In the genomic region with DNA sequence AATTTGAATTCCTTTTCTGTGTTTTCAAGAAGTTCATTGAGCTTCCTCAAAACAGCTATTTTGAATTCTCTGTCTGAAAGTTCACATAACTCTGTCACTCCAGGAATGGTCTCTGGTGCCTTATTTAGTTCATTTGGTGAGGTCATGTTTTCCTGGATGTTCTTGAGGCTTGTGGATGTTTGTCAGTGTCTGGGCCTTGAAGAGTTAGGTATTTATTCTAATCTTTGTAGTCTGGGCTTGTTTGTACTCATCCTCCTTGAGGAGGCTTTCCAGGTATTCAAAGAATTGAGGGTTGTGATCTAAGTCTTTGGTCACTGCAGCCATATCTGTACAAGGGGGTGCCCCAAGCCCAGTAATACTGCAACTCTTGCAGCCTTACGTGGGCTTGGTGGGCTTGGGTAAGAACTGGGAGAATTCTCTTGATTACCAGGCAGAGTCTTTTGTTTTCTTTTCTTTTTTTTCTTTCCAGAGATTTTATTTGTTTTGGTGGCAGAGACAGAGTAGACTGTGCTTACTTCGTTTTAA, we compare ENCODE assay signal across 21 cellular contexts. TPM values are rescaled to one million over a fixed set of nuclear protein-coding genes. Genes with fewer than 3 reads are reported as not detected.
DNase-seq lines count a peak whose midpoint lies in the region; ATAC-seq and TF ChIP-seq lines count a peak whose summit lies in the region.
"Had no signal": no experiment of that assay in that cellular context is flagged by ENCODE, and none has a peak within 500 bp of the region (broad histone marks: within the 10 kb centered on the region; RNA-seq: fewer than 3 reads in every experiment).

No MANE protein-coding gene starts in this region.

- H3K4me1 ChIP-seq in testis: no peaks in the 10 kb centered on the region

- TF ChIP-seq CTCF in glutamatergic neuron (IDR thresholded peaks at IDR 0.05; ENCODE audit: partially characterized antibody, unreplicated experiment) (no peak), testis (IDR thresholded peaks at IDR 0.05) (no peak), natural killer cell (IDR thresholded peaks at IDR 0.05) (no peak)

- WGBS in testis, 2 donors: 75 to 76% methylated on average over 2 of the region's 2 CpGs

- no peaks in the 10 kb centered on the region for H3K27me3 ChIP-seq in testis

- H3K36me3 Mint-ChIP-seq in activated naive CD4-positive, alpha-beta T cell treated with anti-CD3 and anti-CD28 coated beads, Interleukin-2, amount 50 U/mL, for 72 hours: peaks cover 10 to 27% of the 10 kb centered on the region in 2 donors
- H3K36me3 Mint-ChIP-seq in glutamatergic neuron (ENCODE audit: unreplicated experiment): peaks cover 17% of the 10 kb centered on the region
- H3K36me3 Mint-ChIP-seq in natural killer cell: peaks cover 6% of the 10 kb centered on the region
- H3K36me3 Mint-ChIP-seq in activated naive CD8-positive, alpha-beta T cell treated with anti-CD3 and anti-CD28 coated beads for 36 hours: peaks cover 24% of the 10 kb centered on the region

- no peak overlapping the region for H3K4me3 Mint-ChIP-seq in glutamatergic neuron (ENCODE audit: unreplicated experiment)
- H3K4me3 Mint-ChIP-seq in stimulated activated naive CD8-positive, alpha-beta T cell treated with anti-CD3 and anti-CD28 coated beads, Interleukin-15, amount 100 ng/mL, for 72 hours: no peak overlapping the region
- no peak overlapping the region for H3K4me3 Mint-ChIP-seq in natural killer cell
- H3K4me3 Mint-ChIP-seq in activated naive CD8-positive, alpha-beta T cell treated with anti-CD3 and anti-CD28 coated beads for 36 hours: no peak overlapping the region
- H3K4me3 Mint-ChIP-seq: H9 had no signal

- peak overlapping the region; percentile 68 to 72 for H3K27ac Mint-ChIP-seq in activated naive CD4-positive, alpha-beta T cell treated with anti-CD3 and anti-CD28 coated beads, Interleukin-2, amount 50 U/mL, for 72 hours
- H3K27ac Mint-ChIP-seq in glutamatergic neuron (ENCODE audit: unreplicated experiment) (peak overlapping the region; percentile 10), natural killer cell (no peak overlapping the region)
- peak overlapping the region in 1 of 2 donors; percentile 48 for H3K27ac Mint-ChIP-seq in stimulated activated naive CD8-positive, alpha-beta T cell treated with anti-CD3 and anti-CD28 coated beads, Interleukin-15, amount 100 ng/mL, for 72 hours
- no peak overlapping the region for H3K27ac Mint-ChIP-seq in activated naive CD8-positive, alpha-beta T cell treated with anti-CD3 and anti-CD28 coated beads for 36 hours
- H3K27ac Mint-ChIP-seq: H9 had no signal

- no peaks in the 10 kb centered on the region for H3K9me3 Mint-ChIP-seq in activated naive CD4-positive, alpha-beta T cell treated with anti-CD3 and anti-CD28 coated beads, Interleukin-2, amount 50 U/mL, for 72 hours
- H3K9me3 Mint-ChIP-seq in glutamatergic neuron (ENCODE audit: unreplicated experiment) (peaks cover 3% of the 10 kb centered on the region), natural killer cell (no peaks in the 10 kb centered on the region)
- peaks cover 0 to 5% of the 10 kb centered on the region in 2 donors for H3K9me3 Mint-ChIP-seq in stimulated activated naive CD8-positive, alpha-beta T cell treated with anti-CD3 and anti-CD28 coated beads, Interleukin-15, amount 100 ng/mL, for 72 hours
- no peaks in the 10 kb centered on the region for H3K9me3 Mint-ChIP-seq in activated naive CD8-positive, alpha-beta T cell treated with anti-CD3 and anti-CD28 coated beads for 36 hours

- ATAC-seq in activated naive CD4-positive, alpha-beta T cell treated with anti-CD3 and anti-CD28 coated beads, Interleukin-2, amount 50 U/mL, for 72 hours: peak in 1 of 2 donors; percentile 44
- peak; percentile 52 for ATAC-seq in stimulated activated naive CD8-positive, alpha-beta T cell treated with anti-CD3 and anti-CD28 coated beads, Interleukin-15, amount 100 ng/mL, for 72 hours
- ATAC-seq in natural killer cell: no peak

- H3K4me1 Mint-ChIP-seq in glutamatergic neuron (ENCODE audit: low read depth, unreplicated experiment): no peaks in the 10 kb centered on the region
- peaks cover 4% of the 10 kb centered on the region for H3K4me1 Mint-ChIP-seq in stimulated activated naive CD8-positive, alpha-beta T cell treated with anti-CD3 and anti-CD28 coated beads, Interleukin-15, amount 100 ng/mL, for 72 hours
- H3K4me1 Mint-ChIP-seq in natural killer cell: no peaks in the 10 kb centered on the region
- H3K4me1 Mint-ChIP-seq in activated naive CD8-positive, alpha-beta T cell treated with anti-CD3 and anti-CD28 coated beads for 36 hours: peaks cover 3% of the 10 kb centered on the region

- DNase-seq in activated naive CD4-positive, alpha-beta T cell treated with anti-CD3 and anti-CD28 coated beads, Interleukin-2, amount 50 U/mL, for 72 hours (ENCODE audit: low spot score in 2 of 2): no peak
- DNase-seq in activated naive CD4-positive, alpha-beta T cell treated with anti-CD3 and anti-CD28 coated beads, Interleukin-2, amount 50 U/mL, for 16 hours: no peak
- DNase-seq in amniotic epithelial cell (ENCODE audit: low read depth): peak; percentile 45
- DNase-seq in glutamatergic neuron: no peak
- no peak for DNase-seq in stimulated activated naive CD8-positive, alpha-beta T cell treated with anti-CD3 and anti-CD28 coated beads, Interleukin-15, amount 100 ng/mL, for 72 hours
- DNase-seq in testis: no peak
- DNase-seq in natural killer cell: no peak
- DNase-seq in activated naive CD8-positive, alpha-beta T cell treated with anti-CD3 and anti-CD28 coated beads for 36 hours: no peak
- DNase-seq: C1 segment of cervical spinal cord, DMS 273 treated with DMSO at 0.1 percent for 48 hours, H9, IMR-90, Kasumi-1, NCI-H1105, NCI-H1694, NCI-H226, NCI-H524 treated with DMSO at 0.1 percent for 48 hours, Right ventricle myocardium superior had no signal

- no peaks in the 10 kb centered on the region for H3K9me3 ChIP-seq in testis

- H3K27ac ChIP-seq in testis: no peak overlapping the region

- no peak overlapping the region for H3K4me3 ChIP-seq in testis

- TF ChIP-seq POLR2A in testis (IDR thresholded peaks at IDR 0.05): no peak

- H3K27me3 Mint-ChIP-seq in glutamatergic neuron (ENCODE audit: unreplicated experiment): no peaks in the 10 kb centered on the region
- no peaks in the 10 kb centered on the region for H3K27me3 Mint-ChIP-seq in stimulated activated naive CD8-positive, alpha-beta T cell treated with anti-CD3 and anti-CD28 coated beads, Interleukin-15, amount 100 ng/mL, for 72 hours
- H3K27me3 Mint-ChIP-seq in natural killer cell (ENCODE audit: low read depth in 2 of 2): no peaks in the 10 kb centered on the region
- H3K27me3 Mint-ChIP-seq in activated naive CD8-positive, alpha-beta T cell treated with anti-CD3 and anti-CD28 coated beads for 36 hours: no peaks in the 10 kb centered on the region

- H3K36me3 ChIP-seq in testis (ENCODE audit: low read depth, missing control alignments): no peaks in the 10 kb centered on the region

- intact Hi-C loops in testis (cut with DNase I; ENCODE audit: low total_unique reads): no loop called here
- intact Hi-C loops in natural killer cell (cut with micrococcal nuclease): no loop called here

RNA-seq across cellular contexts. Expression of gene CCNDBP1, which starts 19.3 kb away (rescaled TPM):
- 10 to 100 TPM; 61.7 to 62.7 TPM for total RNA-seq in activated naive CD4-positive, alpha-beta T cell treated with anti-CD3 and anti-CD28 coated beads, Interleukin-2, amount 50 U/mL, for 72 hours
- total RNA-seq in glutamatergic neuron (ENCODE audit: unreplicated experiment): 86.8 TPM
- 10 to 100 TPM; 63.7 to 83.6 TPM for total RNA-seq in testis
- 60.5 TPM for polyA plus RNA-seq in testis (ENCODE audit: insufficient read depth, low read depth, low replicate concordance)
- total RNA-seq in natural killer cell: 100 to 1,000 TPM; 120 to 150 (median 129) TPM
- 10 to 100 TPM; 40.2 to 45.0 TPM for total RNA-seq in activated naive CD8-positive, alpha-beta T cell treated with anti-CD3 and anti-CD28 coated beads for 36 hours

RNA-seq across cellular contexts. Expression of gene TMEM62, which starts 32.5 kb away (rescaled TPM):
- 10 to 100 TPM; 10.4 to 16.0 TPM for total RNA-seq in activated naive CD4-positive, alpha-beta T cell treated with anti-CD3 and anti-CD28 coated beads, Interleukin-2, amount 50 U/mL, for 72 hours
- total RNA-seq in glutamatergic neuron (ENCODE audit: unreplicated experiment) (19.1 TPM), testis (10 to 100 TPM; 22.8 to 29.0 TPM), natural killer cell (10 to 100 TPM; 39.4 to 43.8 (median 40.8) TPM)
- polyA plus RNA-seq in testis (ENCODE audit: insufficient read depth, low read depth, low replicate concordance): 8.3 TPM
- 10 to 100 TPM; 13.8 to 13.9 TPM for total RNA-seq in activated naive CD8-positive, alpha-beta T cell treated with anti-CD3 and anti-CD28 coated beads for 36 hours

RNA-seq across cellular contexts. Expression of gene EPB42, which starts 55.0 kb away (rescaled TPM):
- total RNA-seq in activated naive CD4-positive, alpha-beta T cell treated with anti-CD3 and anti-CD28 coated beads, Interleukin-2, amount 50 U/mL, for 72 hours: not detected
- total RNA-seq in glutamatergic neuron (ENCODE audit: unreplicated experiment) (not detected), testis (1 to 10 TPM; 6.8 to 7.5 TPM), natural killer cell (not detected)
- polyA plus RNA-seq in testis (ENCODE audit: insufficient read depth, low read depth, low replicate concordance): 3.6 TPM
- not detected for total RNA-seq in activated naive CD8-positive, alpha-beta T cell treated with anti-CD3 and anti-CD28 coated beads for 36 hours
- total RNA-seq: A673, Daoy, H9, HT1080, IMR-90 had no signal
- polyA plus RNA-seq: IMR-90 had no signal

Comparison
In these comparisons a context has a peak if more than half of its experiments do, and no peak if none do; other contexts are left out.
1. H3K27ac Mint-ChIP-seq: peak in activated naive CD4-positive, alpha-beta T cell treated with anti-CD3 and anti-CD28 coated beads, Interleukin-2, amount 50 U/mL, for 72 hours (2 of 2) and glutamatergic neuron (single experiment); none in natural killer cell (0 of 2) and activated naive CD8-positive, alpha-beta T cell treated with anti-CD3 and anti-CD28 coated beads for 36 hours (single experiment).